In the genomic region with DNA sequence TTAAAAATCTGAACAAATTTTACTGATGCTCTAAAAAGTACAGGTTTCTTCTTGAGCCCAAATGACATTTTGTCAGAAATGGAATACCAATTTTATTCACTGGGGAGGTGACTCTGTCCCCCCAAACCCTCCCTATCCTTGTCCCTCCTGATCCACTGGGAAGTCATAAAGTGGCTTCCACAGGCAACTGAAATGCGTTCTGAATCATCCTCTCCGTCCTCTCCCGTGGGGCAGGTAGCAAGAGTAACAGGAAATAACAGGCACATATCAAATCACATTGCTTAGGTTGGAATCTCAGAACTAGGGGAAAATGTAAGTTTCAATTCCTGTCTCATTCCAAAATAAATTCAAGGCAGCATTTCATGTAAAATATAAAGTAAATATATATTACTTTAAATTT, we compare ENCODE assay signal across 1 cellular context.
TF ChIP-seq lines count a peak whose summit lies in the region.

No MANE protein-coding gene starts in this region.

TF ChIP-seq in H1, 55 proteins besides CTCF, POLR2A, EP300 and RAD21:
- TF ChIP-seq SP4 (IDR thresholded peaks at IDR 0.05; ENCODE audit: low read length) (no peak), GTF2F1 (IDR thresholded peaks at IDR 0.05; ENCODE audit: borderline replicate concordance, low read depth, low read length) (no peak), SUZ12 (IDR thresholded peaks at IDR 0.05; ENCODE audit: low read length) (no peak), BRCA1 (IDR thresholded peaks at IDR 0.05; ENCODE audit: low read depth, low read length) (no peak), PHF8 (conservative IDR thresholded peaks at IDR 0.05; ENCODE audit: low read depth, low read length) (no peak)
